In the genomic region with DNA sequence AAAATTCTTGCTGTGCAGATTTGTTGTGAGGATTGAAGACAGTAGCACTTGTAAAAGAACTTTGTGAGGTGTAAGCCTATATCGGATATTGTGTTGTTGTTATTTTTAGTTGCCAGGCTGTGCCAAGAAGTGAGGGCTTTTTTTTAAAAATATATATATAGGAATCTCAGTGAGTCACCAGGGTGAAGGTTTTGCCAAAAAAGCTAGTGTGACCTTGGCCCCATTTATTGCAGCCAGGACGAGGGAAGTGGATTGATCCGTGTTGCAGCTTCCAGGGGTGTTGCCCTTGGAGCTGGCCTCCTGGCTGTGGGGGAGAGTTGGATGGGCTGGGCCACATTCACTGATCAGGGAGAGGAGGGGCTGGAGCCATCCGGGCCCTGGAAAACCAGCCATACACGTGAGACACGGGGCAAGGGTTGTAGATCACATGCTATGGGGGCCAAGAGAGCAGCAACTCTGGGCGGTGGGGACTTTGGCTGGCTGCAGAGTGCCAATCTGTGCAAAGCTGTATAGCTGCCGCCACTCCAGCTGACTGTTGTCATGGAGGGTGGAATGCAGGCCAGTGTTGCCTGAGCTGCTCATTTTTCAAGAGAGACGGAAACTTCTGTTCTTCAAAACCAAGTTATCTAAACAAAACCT, we compare ENCODE assay signal across 6 cellular contexts.
DNase-seq lines count a peak whose midpoint lies in the region; ATAC-seq and TF ChIP-seq lines count a peak whose summit lies in the region.
"Not testable (repeated sequence)": the region's sequence is repeated elsewhere in the genome, so short reads cannot be mapped to it uniquely, and the experiment has no call there.

No MANE protein-coding gene starts in this region.

- CTCF ChIA-PET in PC-9 (lab: Charles Lee); MCF 10A (lab: Yijun Ruan, JAX): not testable (repeated sequence)

- H2AFZ ChIP-seq in PC-9 = not testable (repeated sequence)

- peaks cover 15% of the 10 kb centered on the region for H3K4me1 ChIP-seq in PC-9 (replicated peaks; ENCODE audit: insufficient read depth)
- H3K4me1 ChIP-seq in right lobe of liver = peaks cover 0 to 18% (median 1%) of the 10 kb centered on the region in 4 donors

- not testable (repeated sequence) for H3K9me2 ChIP-seq in PC-9 (ENCODE audit: insufficient read depth)

- not testable (repeated sequence) for H3K36me3 ChIP-seq in MG63; PC-9 (ENCODE audit: low read depth); right lobe of liver

- not testable (repeated sequence) for H3K4me3 Mint-ChIP-seq in MCF 10A (ENCODE audit: unreplicated experiment)

- H3K27ac Mint-ChIP-seq in MCF 10A (ENCODE audit: low read depth, unreplicated experiment) = not testable (repeated sequence)

- H3K27ac ChIP-seq in PC-9 = not testable (repeated sequence)
- peak overlapping the region in 1 of 3 donors; percentile 4 for H3K27ac ChIP-seq in right lobe of liver

- not testable (repeated sequence) for H3K27me3 ChIP-seq in MG63; PC-9 (ENCODE audit: insufficient read depth, low read depth); right lobe of liver

- H3K36me3 Mint-ChIP-seq in MCF 10A (ENCODE audit: insufficient read depth, unreplicated experiment) = not testable (repeated sequence)

- not testable (repeated sequence) for H4K20me1 ChIP-seq in PC-9 (ENCODE audit: insufficient read depth)

- BruUV-seq in PC-9 (replicated peaks; lab: Mats Ljungman, UMichigan); MCF 10A (replicated peaks; lab: Mats Ljungman, UMichigan): not testable (repeated sequence)

- intact Hi-C loops in PC-9 (cut with micrococcal nuclease; ENCODE audit: unreplicated experiment); MCF 10A (cut with micrococcal nuclease); right lobe of liver (cut with DNase I): not testable (repeated sequence)

- DNase-seq in HCEC 1CT (peak; percentile 12), MG63 (peak; percentile 73), PC-9 (peak in 1 of 2 experiments; percentile 73), MCF 10A (ENCODE audit: unreplicated experiment) (peak; percentile 34), left lobe of liver (ENCODE audit: low spot score) (peak; percentile 92), right lobe of liver (peak; percentile 36 to 90 (median 84))

- not testable (repeated sequence) for H3K4me1 Mint-ChIP-seq in MCF 10A (ENCODE audit: insufficient read depth, unreplicated experiment)

- not testable (repeated sequence) for H3K9me3 Mint-ChIP-seq in MCF 10A (ENCODE audit: unreplicated experiment)

- 23% methylated on average over 4 of the region's 9 CpGs for WGBS in right lobe of liver (ENCODE audit: insufficient coverage, low coverage, low lambda C conversion rate, missing lambda C conversion rate)

- TF ChIP-seq CTCF in PC-9 (conservative IDR thresholded peaks at IDR 0.05); MCF 10A (IDR thresholded peaks at IDR 0.05; ENCODE audit: unreplicated experiment); right lobe of liver (IDR thresholded peaks at IDR 0.05): not testable (repeated sequence)

- H3K79me2 ChIP-seq in PC-9 (ENCODE audit: low read depth) = not testable (repeated sequence)

- peak overlapping the region; percentile 38 for H3K4me2 ChIP-seq in PC-9

- not testable (repeated sequence) for H3K4me3 ChIP-seq in MG63, PC-9, right lobe of liver

- POLR2A ChIA-PET in PC-9 (lab: Charles Lee; ENCODE audit: unreplicated experiment); MCF 10A (lab: Yijun Ruan, JAX): not testable (repeated sequence)

- ATAC-seq in left lobe of liver (peak; percentile 38), right lobe of liver (peak in 1 of 4 donors; percentile 54)

- not testable (repeated sequence) for H3F3A ChIP-seq in PC-9 (ENCODE audit: insufficient read depth, low read depth)

- not testable (repeated sequence) for H3K9me3 ChIP-seq in MG63; PC-9 (ENCODE audit: insufficient read depth, low read depth); right lobe of liver

- not testable (repeated sequence) for TF ChIP-seq POLR2A in right lobe of liver (IDR thresholded peaks at IDR 0.05)

- peaks cover 45% of the 10 kb centered on the region for H3K27me3 Mint-ChIP-seq in MCF 10A (ENCODE audit: insufficient read depth, unreplicated experiment)
